In the genomic region with DNA sequence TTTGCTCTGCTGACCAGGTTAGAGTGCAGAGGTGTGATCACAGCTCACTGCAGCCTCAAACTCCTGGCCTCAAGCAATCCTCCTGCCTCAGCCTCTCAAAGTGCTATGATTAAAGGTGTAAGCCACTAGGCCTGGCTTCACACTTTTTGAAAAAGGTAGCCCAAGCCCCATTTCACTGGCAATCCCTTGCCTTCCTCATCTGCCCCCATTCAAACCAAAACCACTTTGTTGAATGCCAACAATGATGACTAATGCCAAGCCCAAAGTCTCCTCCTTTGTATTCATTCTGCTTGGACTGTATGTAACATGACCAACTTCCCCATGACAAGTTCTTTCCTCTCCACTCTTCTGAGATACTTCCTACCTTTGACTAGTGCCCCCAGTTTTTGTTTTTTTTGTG, we compare ENCODE assay signal across 12 cellular contexts. TPM values are rescaled to one million over a fixed set of nuclear protein-coding genes. Genes with fewer than 3 reads are reported as not detected.
DNase-seq lines count a peak whose midpoint lies in the region; ATAC-seq and TF ChIP-seq lines count a peak whose summit lies in the region.
"Had no signal": no experiment of that assay in that cellular context is flagged by ENCODE, and none has a peak within 500 bp of the region (broad histone marks: within the 10 kb centered on the region; RNA-seq: fewer than 3 reads in every experiment).

No MANE protein-coding gene starts in this region.

- ATAC-seq in RWPE2 (ENCODE audit: low read depth) (peak; percentile 78), HG03521 (IDR thresholded peaks at IDR 0.05; ENCODE audit: unreplicated experiment) (no peak), HG02938 (IDR thresholded peaks at IDR 0.05; ENCODE audit: unreplicated experiment) (no peak)
- ATAC-seq: Panc1 had no signal

- no peaks in the 10 kb centered on the region for H3K27me3 ChIP-seq in RWPE2 (ENCODE audit: insufficient read depth, poor library complexity, severe bottlenecking)
- H3K27me3 ChIP-seq: dorsolateral prefrontal cortex, ovary had no signal

- no peak for TF ChIP-seq CTCF in RWPE2 (IDR thresholded peaks at IDR 0.05; ENCODE audit: poor library complexity, severe bottlenecking)
- TF ChIP-seq CTCF in endothelial cell (IDR thresholded peaks at IDR 0.05; ENCODE audit: unreplicated experiment), result no peak

- H3K9me3 Mint-ChIP-seq in endothelial cell (ENCODE audit: unreplicated experiment), result no peaks in the 10 kb centered on the region

- H3K4me1 ChIP-seq in RWPE2 (ENCODE audit: insufficient read depth, poor library complexity, severe bottlenecking), result peaks cover 21% of the 10 kb centered on the region

- H3K27me3 Mint-ChIP-seq in endothelial cell (ENCODE audit: unreplicated experiment), result no peaks in the 10 kb centered on the region

- DNase-seq in activated T-cell treated with anti-CD3 and anti-CD28 coated beads for 24 hours (ENCODE audit: low read depth), result peak; percentile 26
- DNase-seq in activated T-cell treated with anti-CD3 and anti-CD28 coated beads, Interleukin-2, amount 50 U/mL, for 1 hour, result no peak
- DNase-seq in RWPE2 (ENCODE audit: low spot score), result no peak
- no peak for DNase-seq in endothelial cell (ENCODE audit: low spot score)
- peak; percentile 43 for DNase-seq in stimulated activated CD8-positive, alpha-beta memory T cell treated with anti-CD3 and anti-CD28 coated beads, Interleukin-4, amount 100 ng/mL, for 48 hours
- DNase-seq in NCI-H69 (lab: John Stamatoyannopoulos, UW), result no peak
- DNase-seq: dorsolateral prefrontal cortex, NCI-H1092 treated with DMSO at 0.1 percent for 48 hours, ovary had no signal

- peak overlapping the region; percentile 5 for H3K4me3 Mint-ChIP-seq in endothelial cell (ENCODE audit: unreplicated experiment)

- H3K36me3 Mint-ChIP-seq in endothelial cell (ENCODE audit: low read depth, unreplicated experiment), result peaks cover 13% of the 10 kb centered on the region

- H3K27ac ChIP-seq in RWPE2 (ENCODE audit: poor library complexity, severe bottlenecking), result no peak overlapping the region
- H3K27ac ChIP-seq: dorsolateral prefrontal cortex, ovary had no signal

- H3K4me3 ChIP-seq in RWPE2 (ENCODE audit: severe bottlenecking), result no peak overlapping the region
- H3K4me3 ChIP-seq: dorsolateral prefrontal cortex, ovary had no signal

- H3K9me3 ChIP-seq in RWPE2 (ENCODE audit: severe bottlenecking), result peaks cover 12% of the 10 kb centered on the region

- no peaks in the 10 kb centered on the region; the same call in 1 of the 2 replicates for H3K36me3 ChIP-seq in RWPE2 (ENCODE audit: low read depth)
- H3K36me3 ChIP-seq: ovary had no signal

- no peak overlapping the region for H3K27ac Mint-ChIP-seq in endothelial cell (ENCODE audit: unreplicated experiment)

- H3K4me1 Mint-ChIP-seq in endothelial cell (ENCODE audit: unreplicated experiment), result peaks cover 31% of the 10 kb centered on the region

RNA-seq across cellular contexts. Expression of a gene that starts 33.1 kb away (rescaled TPM):
- total RNA-seq in endothelial cell (ENCODE audit: unreplicated experiment), result 52.2 TPM

Comparison
In these comparisons a context has a peak if more than half of its experiments do, and no peak if none do; other contexts are left out.
1. DNase-seq: peak in activated T-cell treated with anti-CD3 and anti-CD28 coated beads for 24 hours (single experiment) and stimulated activated CD8-positive, alpha-beta memory T cell treated with anti-CD3 and anti-CD28 coated beads, Interleukin-4, amount 100 ng/mL, for 48 hours (single experiment); none in activated T-cell treated with anti-CD3 and anti-CD28 coated beads, Interleukin-2, amount 50 U/mL, for 1 hour (single experiment), RWPE2 (single experiment), endothelial cell (single experiment) and NCI-H69 (single experiment).